ENCODE assay signal across 1 cellular context in genomic region chr6:140043357-140043756, GRCh38.
TF ChIP-seq lines count a peak whose summit lies in the region.

No MANE protein-coding gene starts in this region.

TF ChIP-seq in GM23338, 12 proteins besides CTCF, POLR2A, EP300 and RAD21 (continued from another document):
- TF ChIP-seq ZNF462 (CRISPR knock-in tag; IDR thresholded peaks at IDR 0.05) (no peak), ZNF331 (CRISPR knock-in tag; IDR thresholded peaks at IDR 0.05; ENCODE audit: low read depth) (no peak), CREB1 (CRISPR knock-in tag; IDR thresholded peaks at IDR 0.05; ENCODE audit: low read depth) (no peak), STAT1 (IDR thresholded peaks at IDR 0.05; ENCODE audit: unreplicated experiment) (no peak), EZH2 (IDR thresholded peaks at IDR 0.05; ENCODE audit: low read depth, unreplicated experiment) (no peak), NANOG (IDR thresholded peaks at IDR 0.05; ENCODE audit: borderline replicate concordance) (no peak), ETS1 (IDR thresholded peaks at IDR 0.05) (no peak), REST (IDR thresholded peaks at IDR 0.05; ENCODE audit: unreplicated experiment) (no peak), ZNF114 (CRISPR knock-in tag; IDR thresholded peaks at IDR 0.05) (no peak), JUNB (IDR thresholded peaks at IDR 0.05; ENCODE audit: unreplicated experiment) (no peak)
